Comparison of ENCODE assay signal across 1 cellular context in the genomic region with DNA sequence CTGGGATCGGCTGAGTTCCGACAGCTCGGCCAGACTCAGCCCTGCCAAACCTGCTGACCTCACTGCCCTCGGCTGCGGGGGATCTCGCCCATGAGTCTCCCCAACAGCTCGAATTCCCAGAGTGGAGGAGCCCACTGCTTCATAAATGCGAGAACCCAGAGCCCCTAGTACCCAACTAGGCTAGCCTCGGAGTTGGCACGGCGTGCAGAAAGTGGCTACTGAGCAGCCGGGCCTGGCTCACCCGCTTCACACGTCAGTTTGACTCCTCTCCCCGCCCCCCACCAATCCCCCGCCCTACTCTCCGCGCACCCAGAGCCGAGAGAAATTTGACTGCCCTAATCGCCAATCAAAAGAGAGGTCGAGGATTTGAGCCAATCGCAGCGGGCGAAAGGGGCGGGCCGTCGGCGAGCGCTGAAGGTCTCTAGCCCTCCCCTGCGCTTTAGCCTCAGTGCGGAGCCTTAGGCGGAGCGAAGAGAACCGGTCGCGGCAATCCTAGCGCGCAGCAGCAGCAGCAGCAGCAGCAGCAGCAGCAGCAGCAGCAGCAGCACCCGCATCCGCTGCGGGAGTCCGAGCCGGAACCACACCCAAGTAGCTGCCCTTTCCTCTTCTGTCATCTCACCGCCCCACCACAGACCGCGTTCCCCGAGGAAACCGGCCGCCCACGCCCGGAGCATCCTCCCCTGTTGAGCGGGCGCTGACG.
TF ChIP-seq lines count a peak whose summit lies in the region.

A gene (plus strand): TSS at position 448 of the 700 bp plus-strand sequence. CDS start 264 bp downstream, outside the sequence.

TF ChIP-seq in GM12878, 131 proteins besides CTCF, POLR2A, EP300 and RAD21 (continued from another document and continues in another):
- TF ChIP-seq, protein P1, sequence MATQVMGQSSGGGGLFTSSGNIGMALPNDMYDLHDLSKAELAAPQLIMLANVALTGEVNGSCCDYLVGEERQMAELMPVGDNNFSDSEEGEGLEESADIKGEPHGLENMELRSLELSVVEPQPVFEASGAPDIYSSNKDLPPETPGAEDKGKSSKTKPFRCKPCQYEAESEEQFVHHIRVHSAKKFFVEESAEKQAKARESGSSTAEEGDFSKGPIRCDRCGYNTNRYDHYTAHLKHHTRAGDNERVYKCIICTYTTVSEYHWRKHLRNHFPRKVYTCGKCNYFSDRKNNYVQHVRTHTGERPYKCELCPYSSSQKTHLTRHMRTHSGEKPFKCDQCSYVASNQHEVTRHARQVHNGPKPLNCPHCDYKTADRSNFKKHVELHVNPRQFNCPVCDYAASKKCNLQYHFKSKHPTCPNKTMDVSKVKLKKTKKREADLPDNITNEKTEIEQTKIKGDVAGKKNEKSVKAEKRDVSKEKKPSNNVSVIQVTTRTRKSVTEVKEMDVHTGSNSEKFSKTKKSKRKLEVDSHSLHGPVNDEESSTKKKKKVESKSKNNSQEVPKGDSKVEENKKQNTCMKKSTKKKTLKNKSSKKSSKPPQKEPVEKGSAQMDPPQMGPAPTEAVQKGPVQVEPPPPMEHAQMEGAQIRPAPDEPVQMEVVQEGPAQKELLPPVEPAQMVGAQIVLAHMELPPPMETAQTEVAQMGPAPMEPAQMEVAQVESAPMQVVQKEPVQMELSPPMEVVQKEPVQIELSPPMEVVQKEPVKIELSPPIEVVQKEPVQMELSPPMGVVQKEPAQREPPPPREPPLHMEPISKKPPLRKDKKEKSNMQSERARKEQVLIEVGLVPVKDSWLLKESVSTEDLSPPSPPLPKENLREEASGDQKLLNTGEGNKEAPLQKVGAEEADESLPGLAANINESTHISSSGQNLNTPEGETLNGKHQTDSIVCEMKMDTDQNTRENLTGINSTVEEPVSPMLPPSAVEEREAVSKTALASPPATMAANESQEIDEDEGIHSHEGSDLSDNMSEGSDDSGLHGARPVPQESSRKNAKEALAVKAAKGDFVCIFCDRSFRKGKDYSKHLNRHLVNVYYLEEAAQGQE (IDR thresholded peaks at IDR 0.05; ENCODE audit: low read depth, low read length): 0 out of 2 replicates have a peak, but pooled peaks have one; percentile 40
- TF ChIP-seq HCFC1 (IDR thresholded peaks at IDR 0.05; ENCODE audit: low read length): peak; percentile 13; the same call in 1 of the 2 replicates
- TF ChIP-seq SRF (IDR thresholded peaks at IDR 0.05; ENCODE audit: low read depth in 2 of 2, low read length in 2 of 2): no peak
- no peak for TF ChIP-seq KDM1A (IDR thresholded peaks at IDR 0.05; ENCODE audit: borderline replicate concordance)
- TF ChIP-seq TAF1 (IDR thresholded peaks at IDR 0.05; ENCODE audit: borderline replicate concordance, low read depth, low read length): peak; percentile 96
- TF ChIP-seq STAT1 (conservative IDR thresholded peaks at IDR 0.05): no peak
- TF ChIP-seq, protein P2, sequence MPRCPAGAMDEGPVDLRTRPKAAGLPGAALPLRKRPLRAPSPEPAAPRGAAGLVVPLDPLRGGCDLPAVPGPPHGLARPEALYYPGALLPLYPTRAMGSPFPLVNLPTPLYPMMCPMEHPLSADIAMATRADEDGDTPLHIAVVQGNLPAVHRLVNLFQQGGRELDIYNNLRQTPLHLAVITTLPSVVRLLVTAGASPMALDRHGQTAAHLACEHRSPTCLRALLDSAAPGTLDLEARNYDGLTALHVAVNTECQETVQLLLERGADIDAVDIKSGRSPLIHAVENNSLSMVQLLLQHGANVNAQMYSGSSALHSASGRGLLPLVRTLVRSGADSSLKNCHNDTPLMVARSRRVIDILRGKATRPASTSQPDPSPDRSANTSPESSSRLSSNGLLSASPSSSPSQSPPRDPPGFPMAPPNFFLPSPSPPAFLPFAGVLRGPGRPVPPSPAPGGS (IDR thresholded peaks at IDR 0.05; ENCODE audit: borderline replicate concordance, insufficient read depth, low read depth, low read length, poor library complexity, severe bottlenecking): no peak
- TF ChIP-seq WRNIP1 (IDR thresholded peaks at IDR 0.05; ENCODE audit: borderline replicate concordance, low read depth, low read length): no peak
- no peak for TF ChIP-seq KLF5 (IDR thresholded peaks at IDR 0.05; ENCODE audit: partially characterized antibody)
- TF ChIP-seq PML (IDR thresholded peaks at IDR 0.05; ENCODE audit: low read length): peak; percentile 98
- no peak for TF ChIP-seq ZNF384 (IDR thresholded peaks at IDR 0.05; ENCODE audit: borderline replicate concordance, low read depth, low read length)
- peak; percentile 14 for TF ChIP-seq SMARCA5 (IDR thresholded peaks at IDR 0.05)
- TF ChIP-seq MTA2 (IDR thresholded peaks at IDR 0.05; ENCODE audit: low read depth): peak; percentile 22; the same call in 1 of the 2 replicates
- peak in 1 of 2 experiments; percentile 79; a peak in 2 of 3 replicates for TF ChIP-seq EGR1 (IDR thresholded peaks at IDR 0.05; ENCODE audit: borderline replicate concordance in 1 of 2, low read depth in 2 of 2, low read length in 2 of 2)
- TF ChIP-seq SREBF1 (IDR thresholded peaks at IDR 0.05; ENCODE audit: low read length): no peak
- TF ChIP-seq BACH1 (IDR thresholded peaks at IDR 0.05; ENCODE audit: borderline replicate concordance): peak; percentile 46
- peak; percentile 23; the same call in 1 of the 2 replicates for TF ChIP-seq JUND (IDR thresholded peaks at IDR 0.05; ENCODE audit: low read depth, low read length)
- no peak for TF ChIP-seq MYC (IDR thresholded peaks at IDR 0.05; ENCODE audit: insufficient read depth, insufficient read length, insufficient replicate concordance, low read length, severe bottlenecking)
- peak; percentile 98 for TF ChIP-seq POLR2AphosphoS2 (IDR thresholded peaks at IDR 0.05; ENCODE audit: low read depth, low read length)
- TF ChIP-seq, protein P3, sequence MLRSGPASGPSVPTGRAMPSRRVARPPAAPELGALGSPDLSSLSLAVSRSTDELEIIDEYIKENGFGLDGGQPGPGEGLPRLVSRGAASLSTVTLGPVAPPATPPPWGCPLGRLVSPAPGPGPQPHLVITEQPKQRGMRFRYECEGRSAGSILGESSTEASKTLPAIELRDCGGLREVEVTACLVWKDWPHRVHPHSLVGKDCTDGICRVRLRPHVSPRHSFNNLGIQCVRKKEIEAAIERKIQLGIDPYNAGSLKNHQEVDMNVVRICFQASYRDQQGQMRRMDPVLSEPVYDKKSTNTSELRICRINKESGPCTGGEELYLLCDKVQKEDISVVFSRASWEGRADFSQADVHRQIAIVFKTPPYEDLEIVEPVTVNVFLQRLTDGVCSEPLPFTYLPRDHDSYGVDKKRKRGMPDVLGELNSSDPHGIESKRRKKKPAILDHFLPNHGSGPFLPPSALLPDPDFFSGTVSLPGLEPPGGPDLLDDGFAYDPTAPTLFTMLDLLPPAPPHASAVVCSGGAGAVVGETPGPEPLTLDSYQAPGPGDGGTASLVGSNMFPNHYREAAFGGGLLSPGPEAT (IDR thresholded peaks at IDR 0.05; ENCODE audit: low read depth): no peak
- TF ChIP-seq, protein P4, sequence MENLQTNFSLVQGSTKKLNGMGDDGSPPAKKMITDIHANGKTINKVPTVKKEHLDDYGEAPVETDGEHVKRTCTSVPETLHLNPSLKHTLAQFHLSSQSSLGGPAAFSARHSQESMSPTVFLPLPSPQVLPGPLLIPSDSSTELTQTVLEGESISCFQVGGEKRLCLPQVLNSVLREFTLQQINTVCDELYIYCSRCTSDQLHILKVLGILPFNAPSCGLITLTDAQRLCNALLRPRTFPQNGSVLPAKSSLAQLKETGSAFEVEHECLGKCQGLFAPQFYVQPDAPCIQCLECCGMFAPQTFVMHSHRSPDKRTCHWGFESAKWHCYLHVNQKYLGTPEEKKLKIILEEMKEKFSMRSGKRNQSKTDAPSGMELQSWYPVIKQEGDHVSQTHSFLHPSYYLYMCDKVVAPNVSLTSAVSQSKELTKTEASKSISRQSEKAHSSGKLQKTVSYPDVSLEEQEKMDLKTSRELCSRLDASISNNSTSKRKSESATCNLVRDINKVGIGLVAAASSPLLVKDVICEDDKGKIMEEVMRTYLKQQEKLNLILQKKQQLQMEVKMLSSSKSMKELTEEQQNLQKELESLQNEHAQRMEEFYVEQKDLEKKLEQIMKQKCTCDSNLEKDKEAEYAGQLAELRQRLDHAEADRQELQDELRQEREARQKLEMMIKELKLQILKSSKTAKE (IDR thresholded peaks at IDR 0.05; ENCODE audit: low read depth, poor library complexity, severe bottlenecking): no peak
- no peak for TF ChIP-seq MEF2A (IDR thresholded peaks at IDR 0.05; ENCODE audit: insufficient read depth, low read depth, low read length)
- no peak for TF ChIP-seq EZH2 (IDR thresholded peaks at IDR 0.05; ENCODE audit: borderline replicate concordance, control insufficient read depth, low read depth, low read length)
- TF ChIP-seq CBFB (IDR thresholded peaks at IDR 0.05; ENCODE audit: low read depth): peak; percentile 90
- TF ChIP-seq NR2C1 (IDR thresholded peaks at IDR 0.05): no peak
- TF ChIP-seq HDGF (IDR thresholded peaks at IDR 0.05): peak; percentile 68; the same call in 1 of the 2 replicates
- TF ChIP-seq CREB1 (IDR thresholded peaks at IDR 0.05; ENCODE audit: low read depth): peak; percentile 62; the same call in 1 of the 2 replicates
- no peak for TF ChIP-seq SUZ12 (IDR thresholded peaks at IDR 0.05; ENCODE audit: unreplicated experiment)
- TF ChIP-seq MTA3 (IDR thresholded peaks at IDR 0.05; ENCODE audit: borderline replicate concordance, low read length): no peak
- 0 out of 2 replicates have a peak, but pooled peaks have one; percentile 13 for TF ChIP-seq DPF2 (IDR thresholded peaks at IDR 0.05)
- TF ChIP-seq, protein P5, sequence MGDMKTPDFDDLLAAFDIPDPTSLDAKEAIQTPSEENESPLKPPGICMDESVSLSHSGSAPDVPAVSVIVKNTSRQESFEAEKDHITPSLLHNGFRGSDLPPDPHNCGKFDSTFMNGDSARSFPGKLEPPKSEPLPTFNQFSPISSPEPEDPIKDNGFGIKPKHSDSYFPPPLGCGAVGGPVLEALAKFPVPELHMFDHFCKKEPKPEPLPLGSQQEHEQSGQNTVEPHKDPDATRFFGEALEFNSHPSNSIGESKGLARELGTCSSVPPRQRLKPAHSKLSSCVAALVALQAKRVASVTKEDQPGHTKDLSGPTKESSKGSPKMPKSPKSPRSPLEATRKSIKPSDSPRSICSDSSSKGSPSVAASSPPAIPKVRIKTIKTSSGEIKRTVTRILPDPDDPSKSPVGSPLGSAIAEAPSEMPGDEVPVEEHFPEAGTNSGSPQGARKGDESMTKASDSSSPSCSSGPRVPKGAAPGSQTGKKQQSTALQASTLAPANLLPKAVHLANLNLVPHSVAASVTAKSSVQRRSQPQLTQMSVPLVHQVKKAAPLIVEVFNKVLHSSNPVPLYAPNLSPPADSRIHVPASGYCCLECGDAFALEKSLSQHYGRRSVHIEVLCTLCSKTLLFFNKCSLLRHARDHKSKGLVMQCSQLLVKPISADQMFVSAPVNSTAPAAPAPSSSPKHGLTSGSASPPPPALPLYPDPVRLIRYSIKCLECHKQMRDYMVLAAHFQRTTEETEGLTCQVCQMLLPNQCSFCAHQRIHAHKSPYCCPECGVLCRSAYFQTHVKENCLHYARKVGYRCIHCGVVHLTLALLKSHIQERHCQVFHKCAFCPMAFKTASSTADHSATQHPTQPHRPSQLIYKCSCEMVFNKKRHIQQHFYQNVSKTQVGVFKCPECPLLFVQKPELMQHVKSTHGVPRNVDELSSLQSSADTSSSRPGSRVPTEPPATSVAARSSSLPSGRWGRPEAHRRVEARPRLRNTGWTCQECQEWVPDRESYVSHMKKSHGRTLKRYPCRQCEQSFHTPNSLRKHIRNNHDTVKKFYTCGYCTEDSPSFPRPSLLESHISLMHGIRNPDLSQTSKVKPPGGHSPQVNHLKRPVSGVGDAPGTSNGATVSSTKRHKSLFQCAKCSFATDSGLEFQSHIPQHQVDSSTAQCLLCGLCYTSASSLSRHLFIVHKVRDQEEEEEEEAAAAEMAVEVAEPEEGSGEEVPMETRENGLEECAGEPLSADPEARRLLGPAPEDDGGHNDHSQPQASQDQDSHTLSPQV (IDR thresholded peaks at IDR 0.05): no peak
- no peak for TF ChIP-seq ZNF274 (IDR thresholded peaks at IDR 0.05; ENCODE audit: insufficient read depth, insufficient read length)
- TF ChIP-seq, protein P6, sequence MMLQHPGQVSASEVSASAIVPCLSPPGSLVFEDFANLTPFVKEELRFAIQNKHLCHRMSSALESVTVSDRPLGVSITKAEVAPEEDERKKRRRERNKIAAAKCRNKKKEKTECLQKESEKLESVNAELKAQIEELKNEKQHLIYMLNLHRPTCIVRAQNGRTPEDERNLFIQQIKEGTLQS (IDR thresholded peaks at IDR 0.05; ENCODE audit: borderline replicate concordance, extremely low read depth, low read depth, low read length): no peak
- TF ChIP-seq RB1 (IDR thresholded peaks at IDR 0.05; ENCODE audit: borderline replicate concordance): peak; percentile 37; the same call in 1 of the 2 replicates
- no peak for TF ChIP-seq MYB (IDR thresholded peaks at IDR 0.05; ENCODE audit: borderline replicate concordance, low read depth, low read length)
- peak; percentile 70 for TF ChIP-seq CHD2 (IDR thresholded peaks at IDR 0.05; ENCODE audit: borderline replicate concordance, low read depth, low read length)
- TF ChIP-seq SUPT20H (IDR thresholded peaks at IDR 0.05; ENCODE audit: borderline replicate concordance, control insufficient read depth, low read depth, low read length): no peak
- peak; percentile 16; the same call in 1 of the 2 replicates for TF ChIP-seq EED (IDR thresholded peaks at IDR 0.05; ENCODE audit: low read depth)
- TF ChIP-seq SIX5 (IDR thresholded peaks at IDR 0.05; ENCODE audit: low read depth, low read length, severe bottlenecking): no peak
- TF ChIP-seq IRF4 (IDR thresholded peaks at IDR 0.05; ENCODE audit: low read depth, low read length): no peak
- TF ChIP-seq RBBP5 (conservative IDR thresholded peaks at IDR 0.05): no peak
- TF ChIP-seq SP1 (IDR thresholded peaks at IDR 0.05; ENCODE audit: low read depth, low read length): peak; percentile 89
- no peak for TF ChIP-seq FOXM1 (IDR thresholded peaks at IDR 0.05; ENCODE audit: low read depth, low read length)
- no peak for TF ChIP-seq RAD51 (IDR thresholded peaks at IDR 0.05)
- 0 out of 2 replicates have a peak, but pooled peaks have one; percentile 14 for TF ChIP-seq GATAD2B (conservative IDR thresholded peaks at IDR 0.05; ENCODE audit: low read depth)
- no peak for TF ChIP-seq STAT3 (IDR thresholded peaks at IDR 0.05; ENCODE audit: low read depth, low read length)
- peak; percentile 86 for TF ChIP-seq NR2F1 (conservative IDR thresholded peaks at IDR 0.05)
- TF ChIP-seq CEBPB (IDR thresholded peaks at IDR 0.05; ENCODE audit: borderline replicate concordance in 1 of 2, low read depth in 2 of 2, low read length in 2 of 2): no peak
- peak; percentile 46; the same call in 1 of the 2 replicates for TF ChIP-seq ATF7 (IDR thresholded peaks at IDR 0.05; ENCODE audit: low read depth)
- TF ChIP-seq LARP7 (IDR thresholded peaks at IDR 0.05): no peak; the same call in 1 of the 2 replicates
- no peak for TF ChIP-seq SREBF2 (IDR thresholded peaks at IDR 0.05; ENCODE audit: low read length)
- TF ChIP-seq, protein P7, sequence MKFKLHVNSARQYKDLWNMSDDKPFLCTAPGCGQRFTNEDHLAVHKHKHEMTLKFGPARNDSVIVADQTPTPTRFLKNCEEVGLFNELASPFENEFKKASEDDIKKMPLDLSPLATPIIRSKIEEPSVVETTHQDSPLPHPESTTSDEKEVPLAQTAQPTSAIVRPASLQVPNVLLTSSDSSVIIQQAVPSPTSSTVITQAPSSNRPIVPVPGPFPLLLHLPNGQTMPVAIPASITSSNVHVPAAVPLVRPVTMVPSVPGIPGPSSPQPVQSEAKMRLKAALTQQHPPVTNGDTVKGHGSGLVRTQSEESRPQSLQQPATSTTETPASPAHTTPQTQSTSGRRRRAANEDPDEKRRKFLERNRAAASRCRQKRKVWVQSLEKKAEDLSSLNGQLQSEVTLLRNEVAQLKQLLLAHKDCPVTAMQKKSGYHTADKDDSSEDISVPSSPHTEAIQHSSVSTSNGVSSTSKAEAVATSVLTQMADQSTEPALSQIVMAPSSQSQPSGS (IDR thresholded peaks at IDR 0.05; ENCODE audit: low read length): no peak; the same call in 1 of the 2 replicates
- no peak for TF ChIP-seq BMI1 (IDR thresholded peaks at IDR 0.05; ENCODE audit: borderline replicate concordance)
- TF ChIP-seq TBL1XR1 (IDR thresholded peaks at IDR 0.05; ENCODE audit: low read depth, low read length): no peak
